8 cellular contexts compared by ENCODE assay signal in genomic region chr18:3604260-3604625, GRCh38.
DNase-seq lines count a peak whose midpoint lies in the region; ATAC-seq, FAIRE-seq and TF ChIP-seq lines count a peak whose summit lies in the region.

No MANE protein-coding gene starts in this region.

- FAIRE-seq in pancreas (lab: Jason Lieb, UNC), result no peak

- H3K36me3 ChIP-seq in body of pancreas (replicated peaks in 1 of 2; ENCODE audit: insufficient read depth in 1 of 2, low read depth in 2 of 2) (no peaks in the 10 kb centered on the region), pancreas (no peaks in the 10 kb centered on the region)

- H3K27me3 ChIP-seq in body of pancreas (no peaks in the 10 kb centered on the region), pancreas (no peaks in the 10 kb centered on the region)

- intact Hi-C loops in body of pancreas (cut with DNase I) (no loop called here), pancreas (cut with DNase I) (no loop called here)
- intact Hi-C loops in activated naive CD4-positive, alpha-beta T cell treated with anti-CD3 and anti-CD28 coated beads for 36 hours (cut with micrococcal nuclease), result loop anchor here (1.0 to 5.0 kb wide), 8 partner anchors 20 to 622 kb away; no protein-coding TSS in a partner anchor

- H3K9me3 ChIP-seq in body of pancreas (no peaks in the 10 kb centered on the region), pancreas (no peaks in the 10 kb centered on the region)

- no peak overlapping the region for H3K4me3 Mint-ChIP-seq in activated naive CD4-positive, alpha-beta T cell treated with anti-CD3 and anti-CD28 coated beads for 36 hours

- H3K4me1 ChIP-seq in body of pancreas (peaks cover 40% of the 10 kb centered on the region), pancreas (peaks cover 15 to 36% (median 24%) of the 10 kb centered on the region in 3 donors)

- H3K36me3 Mint-ChIP-seq in activated naive CD4-positive, alpha-beta T cell treated with anti-CD3 and anti-CD28 coated beads for 36 hours (ENCODE audit: low read depth), result no peaks in the 10 kb centered on the region

- H3K4me3 ChIP-seq in body of pancreas (no peak overlapping the region), pancreas (peak overlapping the region in 1 of 4 donors; percentile 30)

- H3K27ac Mint-ChIP-seq in activated naive CD4-positive, alpha-beta T cell treated with anti-CD3 and anti-CD28 coated beads for 36 hours, result no peak overlapping the region

- CTCF ChIA-PET in activated naive CD4-positive, alpha-beta T cell treated with anti-CD3 and anti-CD28 coated beads for 36 hours (lab: Charles Lee), result interaction anchor here (0.6 to 3.8 kb wide), 11 partner anchors 9 to 307 kb away, joined by 3 to 33 read pairs (median 3); no protein-coding TSS in a partner anchor

- H3K4me1 Mint-ChIP-seq in activated naive CD4-positive, alpha-beta T cell treated with anti-CD3 and anti-CD28 coated beads for 36 hours (ENCODE audit: low read depth), result peaks cover 14% of the 10 kb centered on the region

- WGBS in body of pancreas, 2 donors, result 17 to 21% methylated on average over 5 of the region's 5 CpGs
- 24 to 30% methylated on average over 5 of the region's 5 CpGs for WGBS in pancreas, 2 donors

- DNase-seq in body of pancreas (no peak), pancreas (no peak), mucosa of gallbladder (ENCODE audit: low spot score) (no peak), ecto neural progenitor cell (ENCODE audit: low spot score) (no peak), NCI-H1436 (lab: John Stamatoyannopoulos, UW) (no peak)
- no peak for DNase-seq in activated naive CD4-positive, alpha-beta T cell treated with anti-CD3 and anti-CD28 coated beads for 36 hours

- no peak for TF ChIP-seq POLR2A in body of pancreas (IDR thresholded peaks at IDR 0.05)

- H3K27me3 Mint-ChIP-seq in activated naive CD4-positive, alpha-beta T cell treated with anti-CD3 and anti-CD28 coated beads for 36 hours (ENCODE audit: low read depth), result no peaks in the 10 kb centered on the region

- ATAC-seq in GM19455 (IDR thresholded peaks at IDR 0.05; ENCODE audit: unreplicated experiment) (peak; percentile 23), HG03139 (IDR thresholded peaks at IDR 0.05; ENCODE audit: unreplicated experiment) (peak; percentile 6), body of pancreas (no peak), pancreas (peak in 3 of 4 donors; percentile 1 to 3 (median 1))

- H3K27ac ChIP-seq in body of pancreas (peak overlapping the region; percentile 69 to 93 (median 85)), pancreas (peak overlapping the region; percentile 24 to 95 (median 76))

- TF ChIP-seq CTCF in body of pancreas (IDR thresholded peaks at IDR 0.05), result no peak
- no peak for TF ChIP-seq CTCF in pancreas (IDR thresholded peaks at IDR 0.05)

- no peaks in the 10 kb centered on the region for H3K9me3 Mint-ChIP-seq in activated naive CD4-positive, alpha-beta T cell treated with anti-CD3 and anti-CD28 coated beads for 36 hours
